Comparison of ENCODE assay signal across 17 cellular contexts in genomic region chr2:128605421-128605820, GRCh38.
DNase-seq lines count a peak whose midpoint lies in the region; ATAC-seq and TF ChIP-seq lines count a peak whose summit lies in the region.
"Had no signal": no experiment of that assay in that cellular context is flagged by ENCODE, and none has a peak within 500 bp of the region (broad histone marks: within the 10 kb centered on the region; RNA-seq: fewer than 3 reads in every experiment).

No MANE protein-coding gene starts in this region.

- no peaks in the 10 kb centered on the region for H3K9me3 Mint-ChIP-seq in activated T-cell treated with anti-CD3 and anti-CD28 coated beads, Interleukin-2, amount 50 U/mL, for 24 hours
- no peaks in the 10 kb centered on the region for H3K9me3 Mint-ChIP-seq in stimulated activated naive CD8-positive, alpha-beta T cell treated with anti-CD3 and anti-CD28 coated beads, Interleukin-15, amount 100 ng/mL, for 72 hours
- H3K9me3 Mint-ChIP-seq: CD4-positive, alpha-beta memory T cell had no signal

- no peak overlapping the region for H2AFZ ChIP-seq in IMR-90 (replicated peaks; ENCODE audit: low read length, poor library complexity)

- in situ Hi-C loops in IMR-90 (cut with MboI; ENCODE audit: low sequenced_read_pairs), result no loop called here

- H3K56ac ChIP-seq in IMR-90 (ENCODE audit: extremely low read depth, insufficient read depth, low read length), result no peak overlapping the region

- H3K4me1 ChIP-seq in IMR-90 (ENCODE audit: control insufficient read depth, insufficient read depth, low read length), result no peaks in the 10 kb centered on the region
- H3K4me1 ChIP-seq: HAP-1, Peyer's patch had no signal

- no peaks in the 10 kb centered on the region for H3K4me1 Mint-ChIP-seq in activated T-cell treated with anti-CD3 and anti-CD28 coated beads, Interleukin-2, amount 50 U/mL, for 24 hours (ENCODE audit: low read depth)
- H3K4me1 Mint-ChIP-seq in stimulated activated naive CD8-positive, alpha-beta T cell treated with anti-CD3 and anti-CD28 coated beads, Interleukin-15, amount 100 ng/mL, for 72 hours, result no peaks in the 10 kb centered on the region
- H3K4me1 Mint-ChIP-seq: CD4-positive, alpha-beta memory T cell had no signal

- no peak overlapping the region for H3K4me3 Mint-ChIP-seq in activated T-cell treated with anti-CD3 and anti-CD28 coated beads, Interleukin-2, amount 50 U/mL, for 24 hours
- no peak overlapping the region for H3K4me3 Mint-ChIP-seq in stimulated activated naive CD8-positive, alpha-beta T cell treated with anti-CD3 and anti-CD28 coated beads, Interleukin-15, amount 100 ng/mL, for 72 hours
- H3K4me3 Mint-ChIP-seq: CD4-positive, alpha-beta memory T cell had no signal

- no peak overlapping the region for H3K9ac ChIP-seq in IMR-90 (ENCODE audit: low read depth, low read length)

- no peak overlapping the region for H3K23ac ChIP-seq in IMR-90 (ENCODE audit: low read depth, low read length)

- H3K27me3 ChIP-seq in IMR-90 (ENCODE audit: control insufficient read depth, insufficient read depth, low read length), result no peaks in the 10 kb centered on the region
- H3K27me3 ChIP-seq: Peyer's patch had no signal

- no peak overlapping the region for H3K4me2 ChIP-seq in IMR-90 (ENCODE audit: low read depth, low read length)

- 93% methylated on average over 3 of the region's 7 CpGs; no CpG with 5 or more reads in 1 of the 2 experiments for WGBS in IMR-90 (ENCODE audit: extremely low coverage in 2 of 2, insufficient read length in 1 of 2), 2 experiments

- no peak for TF ChIP-seq RAD21 in IMR-90 (IDR thresholded peaks at IDR 0.05; ENCODE audit: low read length)

- no peaks in the 10 kb centered on the region for H3K9me1 ChIP-seq in IMR-90 (ENCODE audit: insufficient read depth, low read length)

- no peak overlapping the region for H3K27ac Mint-ChIP-seq in activated T-cell treated with anti-CD3 and anti-CD28 coated beads, Interleukin-2, amount 50 U/mL, for 24 hours
- H3K27ac Mint-ChIP-seq in stimulated activated naive CD8-positive, alpha-beta T cell treated with anti-CD3 and anti-CD28 coated beads, Interleukin-15, amount 100 ng/mL, for 72 hours, result no peak overlapping the region
- H3K27ac Mint-ChIP-seq: CD4-positive, alpha-beta memory T cell had no signal

- POLR2A ChIA-PET in IMR-90 (lab: Charles Lee; ENCODE audit: unreplicated experiment), result no interaction called here

- H4K91ac ChIP-seq in IMR-90 (ENCODE audit: insufficient read depth, low read depth, low read length), result no peak overlapping the region

- no TSS peak for BruUV-seq in IMR-90 (replicated peaks; lab: Mats Ljungman, UMichigan)

- H3K18ac ChIP-seq in IMR-90 (ENCODE audit: low read depth, low read length), result no peak overlapping the region

- no peak overlapping the region for H2BK15ac ChIP-seq in IMR-90 (ENCODE audit: low read depth, low read length)

- H4K20me1 ChIP-seq in IMR-90 (ENCODE audit: insufficient read depth, low read length), result no peaks in the 10 kb centered on the region

- H3K4me3 ChIP-seq in IMR-90 (ENCODE audit: insufficient read depth, low read depth, low read length), result no peak overlapping the region
- H3K4me3 ChIP-seq: HAP-1, Peyer's patch had no signal

- H3K36me3 ChIP-seq in IMR-90 (ENCODE audit: control insufficient read depth, insufficient read depth, low read length), result no peaks in the 10 kb centered on the region
- H3K36me3 ChIP-seq: HAP-1, Peyer's patch had no signal

- TF ChIP-seq POLR2A in IMR-90 (IDR thresholded peaks at IDR 0.05; ENCODE audit: low read depth, low read length), result no peak

- H3K4ac ChIP-seq in IMR-90 (ENCODE audit: low read depth, low read length), result no peak overlapping the region

- no peaks in the 10 kb centered on the region for H3K79me1 ChIP-seq in IMR-90 (ENCODE audit: low read depth in 1 of 2, low read length in 2 of 2)

- H2BK120ac ChIP-seq in IMR-90 (ENCODE audit: low read depth, low read length), result no peak overlapping the region

- H3K36me3 Mint-ChIP-seq in activated T-cell treated with anti-CD3 and anti-CD28 coated beads, Interleukin-2, amount 50 U/mL, for 24 hours (ENCODE audit: low read depth), result no peaks in the 10 kb centered on the region
- H3K36me3 Mint-ChIP-seq: CD4-positive, alpha-beta memory T cell had no signal

- no peaks in the 10 kb centered on the region for H3K9me3 ChIP-seq in IMR-90 (ENCODE audit: control insufficient read depth, insufficient read depth, low read length)
- H3K9me3 ChIP-seq: HAP-1, Peyer's patch had no signal

- CTCF ChIA-PET in IMR-90 (lab: Yijun Ruan, JAX), result no interaction called here

- H2BK5ac ChIP-seq in IMR-90 (ENCODE audit: low read depth, low read length, poor library complexity, severe bottlenecking), result no peak overlapping the region

- peak overlapping the region; percentile 16 for H2AK9ac ChIP-seq in IMR-90 (replicated peaks; ENCODE audit: low read depth, low read length, poor library complexity)

- ATAC-seq in IMR-90 (ENCODE audit: low read depth), result no peak
- no peak for ATAC-seq in stimulated activated naive CD8-positive, alpha-beta T cell treated with anti-CD3 and anti-CD28 coated beads, Interleukin-15, amount 100 ng/mL, for 72 hours

- no peak overlapping the region for H2BK20ac ChIP-seq in IMR-90 (ENCODE audit: low read depth, low read length)

- no peaks in the 10 kb centered on the region for H3K27me3 Mint-ChIP-seq in activated T-cell treated with anti-CD3 and anti-CD28 coated beads, Interleukin-2, amount 50 U/mL, for 24 hours
- no peaks in the 10 kb centered on the region for H3K27me3 Mint-ChIP-seq in stimulated activated naive CD8-positive, alpha-beta T cell treated with anti-CD3 and anti-CD28 coated beads, Interleukin-15, amount 100 ng/mL, for 72 hours

- dilution Hi-C loops in IMR-90 (cut with HindIII; ENCODE audit: low sequenced_read_pairs, unreplicated experiment), result no loop called here

- TF ChIP-seq CTCF in IMR-90 (conservative IDR thresholded peaks at IDR 0.05; ENCODE audit: low read depth, low read length), result no peak

- peak; percentile 8 for DNase-seq in activated T-cell treated with anti-CD3 and anti-CD28 coated beads, Interleukin-2, amount 50 U/mL, for 24 hours
- DNase-seq in activated T-cell treated with anti-CD3 and anti-CD28 coated beads for 4 hours (no peak), IMR-90 (no peak), left kidney (ENCODE audit: low read depth, low spot score) (peak; percentile 40), posterior vena cava (ENCODE audit: low spot score) (peak; percentile 38), A172 (ENCODE audit: low spot score) (no peak), NCI-H446 treated with DMSO at 0.1 percent for 48 hours (lab: John Stamatoyannopoulos, UW) (no peak)
- DNase-seq in stimulated activated naive CD8-positive, alpha-beta T cell treated with anti-CD3 and anti-CD28 coated beads, Interleukin-15, amount 100 ng/mL, for 72 hours, result no peak
- DNase-seq: Calu3; CD4-positive, alpha-beta memory T cell; DMS53; NCI-H1105; NCI-H1694; NCI-H524 had no signal

- no peak overlapping the region for H4K8ac ChIP-seq in IMR-90 (ENCODE audit: low read depth in 2 of 2, low read length in 2 of 2)

- no peak overlapping the region for H3K14ac ChIP-seq in IMR-90 (replicated peaks; ENCODE audit: low read depth, low read length)

- H4K5ac ChIP-seq in IMR-90 (ENCODE audit: low read depth, low read length), result no peak overlapping the region

- H3K27ac ChIP-seq in IMR-90 (ENCODE audit: insufficient read depth, low read length), result no peak overlapping the region
- H3K27ac ChIP-seq: 22Rv1, Peyer's patch had no signal

- intact Hi-C loops in IMR-90 (cut with micrococcal nuclease), result no loop called here
- intact Hi-C loops in posterior vena cava (cut with DNase I), result no loop called here

- H2AK5ac ChIP-seq in IMR-90 (ENCODE audit: low read depth, low read length), result no peak overlapping the region

TF ChIP-seq in IMR-90, 13 proteins besides CTCF, POLR2A, EP300 and RAD21:
- no peak for TF ChIP-seq SMC3 (IDR thresholded peaks at IDR 0.05; ENCODE audit: low read depth, low read length)
- TF ChIP-seq FOS (IDR thresholded peaks at IDR 0.05; ENCODE audit: low read depth, low read length), result no peak
- no peak for TF ChIP-seq ELK1 (IDR thresholded peaks at IDR 0.05; ENCODE audit: borderline replicate concordance, low read depth, low read length)
- TF ChIP-seq USF2 (IDR thresholded peaks at IDR 0.05; ENCODE audit: low read depth, low read length), result no peak
- TF ChIP-seq CEBPB (IDR thresholded peaks at IDR 0.05; ENCODE audit: low read depth, low read length), result no peak

Comparison
In these comparisons a context has a peak if more than half of its experiments do, and no peak if none do; other contexts are left out.
1. DNase-seq: peak in activated T-cell treated with anti-CD3 and anti-CD28 coated beads, Interleukin-2, amount 50 U/mL, for 24 hours (single experiment), left kidney (single experiment) and posterior vena cava (single experiment); none in activated T-cell treated with anti-CD3 and anti-CD28 coated beads for 4 hours (single experiment), IMR-90 (single experiment), A172 (single experiment), stimulated activated naive CD8-positive, alpha-beta T cell treated with anti-CD3 and anti-CD28 coated beads, Interleukin-15, amount 100 ng/mL, for 72 hours (0 of 2) and NCI-H446 treated with DMSO at 0.1 percent for 48 hours (single experiment).